In genomic region chr3:195550723-195551122, GRCh38 we compare ENCODE assay signal across 10 cellular contexts. TPM values are rescaled to one million over a fixed set of nuclear protein-coding genes. Genes with fewer than 3 reads are reported as not detected.
DNase-seq lines count a peak whose midpoint lies in the region; ATAC-seq and TF ChIP-seq lines count a peak whose summit lies in the region.
"Had no signal": no experiment of that assay in that cellular context is flagged by ENCODE, and none has a peak within 500 bp of the region (broad histone marks: within the 10 kb centered on the region; RNA-seq: fewer than 3 reads in every experiment).

No MANE protein-coding gene starts in this region.

- no peaks in the 10 kb centered on the region for H3K27me3 Mint-ChIP-seq in activated CD4-positive, alpha-beta memory T cell treated with anti-CD3 and anti-CD28 coated beads for 36 hours
- peaks cover 4 to 6% (median 4%) of the 10 kb centered on the region in 3 donors for H3K27me3 Mint-ChIP-seq in immature natural killer cell (ENCODE audit: low read depth in 3 of 3)
- H3K27me3 Mint-ChIP-seq in type B pancreatic cell: no peaks in the 10 kb centered on the region

- peak overlapping the region; percentile 87 for H3K27ac Mint-ChIP-seq in activated CD4-positive, alpha-beta memory T cell treated with anti-CD3 and anti-CD28 coated beads for 36 hours
- peak overlapping the region; percentile 96 to 100 (median 100) for H3K27ac Mint-ChIP-seq in immature natural killer cell
- H3K27ac Mint-ChIP-seq in type B pancreatic cell: peak overlapping the region; percentile 13

- ATAC-seq in HG03565 (IDR thresholded peaks at IDR 0.05; ENCODE audit: unreplicated experiment): no peak
- no peak for ATAC-seq in HG02884 (IDR thresholded peaks at IDR 0.05; ENCODE audit: unreplicated experiment)

- peaks cover 78% of the 10 kb centered on the region for H3K4me1 Mint-ChIP-seq in activated CD4-positive, alpha-beta memory T cell treated with anti-CD3 and anti-CD28 coated beads for 36 hours (ENCODE audit: low read depth)
- H3K4me1 Mint-ChIP-seq in immature natural killer cell (peaks cover 62 to 72% of the 10 kb centered on the region in 2 donors), type B pancreatic cell (ENCODE audit: unreplicated experiment) (peaks cover 35% of the 10 kb centered on the region)

- H3K9me3 Mint-ChIP-seq in activated CD4-positive, alpha-beta memory T cell treated with anti-CD3 and anti-CD28 coated beads for 36 hours: no peaks in the 10 kb centered on the region
- H3K9me3 Mint-ChIP-seq in immature natural killer cell (no peaks in the 10 kb centered on the region), type B pancreatic cell (no peaks in the 10 kb centered on the region)

- intact Hi-C loops in activated CD4-positive, alpha-beta memory T cell treated with anti-CD3 and anti-CD28 coated beads for 36 hours (cut with micrococcal nuclease): loop anchor here (1.0 to 2.0 kb wide), 2 partner anchors 9 to 36 kb away; no protein-coding TSS in a partner anchor

- peak overlapping the region; percentile 68 for H3K4me3 Mint-ChIP-seq in activated CD4-positive, alpha-beta memory T cell treated with anti-CD3 and anti-CD28 coated beads for 36 hours
- H3K4me3 Mint-ChIP-seq in immature natural killer cell: peak overlapping the region; percentile 84 to 99 (median 89)
- no peak overlapping the region for H3K4me3 Mint-ChIP-seq in type B pancreatic cell

- CTCF ChIA-PET in activated CD4-positive, alpha-beta memory T cell treated with anti-CD3 and anti-CD28 coated beads for 36 hours (lab: Charles Lee): interaction anchor here (0.9 to 5.6 kb wide), 7 partner anchors 9 to 863 kb away, joined by 3 to 26 read pairs (median 5); partner anchors contain the start of gene XXYLT1

- no peak for TF ChIP-seq CTCF in type B pancreatic cell (conservative IDR thresholded peaks at IDR 0.05)

- DNase-seq in activated naive CD4-positive, alpha-beta T cell treated with Interleukin-2 at 50 U/mL for 16 hours: peak; percentile 21
- no peak for DNase-seq in activated naive CD4-positive, alpha-beta T cell (lab: John Stamatoyannopoulos, UW)
- peak; percentile 50 for DNase-seq in activated CD4-positive, alpha-beta memory T cell treated with anti-CD3 and anti-CD28 coated beads for 36 hours
- peak; percentile 64 to 72 (median 68) for DNase-seq in immature natural killer cell
- DNase-seq in type B pancreatic cell (ENCODE audit: extremely low spot score, unreplicated experiment): no peak
- no peak for DNase-seq in epidermal melanocyte (ENCODE audit: insufficient read length, low spot score)
- DNase-seq: NCI-H1417 treated with DMSO at 0.1 percent for 48 hours, SHP77 had no signal

- POLR2A ChIA-PET in activated CD4-positive, alpha-beta memory T cell treated with anti-CD3 and anti-CD28 coated beads for 36 hours (lab: Charles Lee): interaction anchor here (0.9 to 2.5 kb wide), 3 partner anchors 8 to 279 kb away, joined by 4 to 13 read pairs (median 4); partner anchors contain the start of genes PPP1R2 and XXYLT1

- H3K36me3 Mint-ChIP-seq in activated CD4-positive, alpha-beta memory T cell treated with anti-CD3 and anti-CD28 coated beads for 36 hours: no peaks in the 10 kb centered on the region
- no peaks in the 10 kb centered on the region for H3K36me3 Mint-ChIP-seq in immature natural killer cell
- H3K36me3 Mint-ChIP-seq in type B pancreatic cell: no peaks in the 10 kb centered on the region

RNA-seq across cellular contexts. Expression of gene PPP1R2, which starts 7.6 kb away (rescaled TPM):
- 100 to 1,000 TPM; 101 to 105 TPM for total RNA-seq in activated CD4-positive, alpha-beta memory T cell treated with anti-CD3 and anti-CD28 coated beads for 36 hours
- polyA plus RNA-seq in immature natural killer cell: 100 to 1,000 TPM; 118 to 123 (median 120) TPM
- 25.7 and 37.5 TPM in 2 replicates for total RNA-seq in type B pancreatic cell (ENCODE audit: low replicate concordance)

RNA-seq across cellular contexts. Expression of gene APOD, which starts 33.0 kb away (rescaled TPM):
- under 1 TPM; 0.48 to 0.59 TPM for total RNA-seq in activated CD4-positive, alpha-beta memory T cell treated with anti-CD3 and anti-CD28 coated beads for 36 hours
- not detected for polyA plus RNA-seq in immature natural killer cell
- 0.57 and 1.6 TPM in 2 replicates for total RNA-seq in type B pancreatic cell (ENCODE audit: low replicate concordance)

Comparison
In these comparisons a context has a peak if more than half of its experiments do, and no peak if none do; other contexts are left out.
1. DNase-seq: peak in activated naive CD4-positive, alpha-beta T cell treated with Interleukin-2 at 50 U/mL for 16 hours (single experiment), activated CD4-positive, alpha-beta memory T cell treated with anti-CD3 and anti-CD28 coated beads for 36 hours (single experiment) and immature natural killer cell (3 of 3); none in activated naive CD4-positive, alpha-beta T cell (0 of 4), type B pancreatic cell (single experiment) and epidermal melanocyte (single experiment).
2. H3K27ac Mint-ChIP-seq: peak in every context shown above with its lines; median percentile 100 in immature natural killer cell; 87 in activated CD4-positive, alpha-beta memory T cell treated with anti-CD3 and anti-CD28 coated beads for 36 hours; 13 in type B pancreatic cell.